Comparison of ENCODE assay signal across 19 cellular contexts in the genomic region with DNA sequence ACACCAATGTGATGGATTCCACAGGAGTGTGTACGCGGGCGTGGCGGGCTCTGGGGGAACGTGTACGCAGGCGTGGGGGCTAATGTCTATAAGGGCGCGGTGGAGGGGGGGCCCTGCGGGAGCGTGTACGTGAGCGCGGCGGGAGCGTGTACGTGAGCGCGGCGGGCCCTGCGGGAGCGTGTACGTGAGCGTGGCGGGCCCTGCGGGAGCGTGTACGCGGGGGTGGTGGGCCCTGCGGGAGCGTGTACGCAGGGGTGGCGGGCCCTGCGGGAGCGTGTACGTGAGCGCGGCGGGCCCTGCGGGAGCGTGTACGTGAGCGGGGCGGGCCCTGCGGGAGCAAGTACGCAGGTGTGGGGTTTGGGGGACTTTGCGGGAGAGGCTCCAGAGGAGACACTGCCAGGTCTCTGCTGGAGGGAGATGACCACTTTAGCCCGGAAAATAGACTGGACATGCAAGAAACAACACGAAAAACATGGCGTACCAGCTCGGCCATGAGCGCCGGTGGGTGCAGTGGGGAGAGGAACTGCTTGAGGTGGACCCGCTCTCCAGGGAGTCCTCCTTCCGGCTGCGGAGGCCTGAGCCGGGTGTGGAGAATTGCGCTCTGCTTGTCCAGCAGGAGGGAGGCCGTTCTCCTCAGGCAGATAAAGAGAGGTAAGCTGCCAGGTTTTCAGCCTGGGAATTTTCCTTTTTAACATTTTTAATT. TPM values are rescaled to one million over a fixed set of nuclear protein-coding genes. Genes with fewer than 3 reads are reported as not detected.
A peak's percentile ranks its signal among the peaks of the same experiment; 100 is the strongest.
DNase-seq lines count a peak whose midpoint lies in the region; ATAC-seq and TF ChIP-seq lines count a peak whose summit lies in the region.
"Had no signal": no experiment of that assay in that cellular context is flagged by ENCODE, and none has a peak within 500 bp of the region (broad histone marks: within the 10 kb centered on the region; RNA-seq: fewer than 3 reads in every experiment).

No MANE protein-coding gene starts in this region.

- H3K4me3 ChIP-seq in H7 (ENCODE audit: insufficient read depth, low read depth, low read length) (no peak overlapping the region), endodermal cell (ENCODE audit: low read length) (no peak overlapping the region), trophoblast cell (ENCODE audit: low read depth, low read length) (no peak overlapping the region)
- H3K4me3 ChIP-seq: GM23338, HAP-1 had no signal

- no peak overlapping the region for H3K4me2 ChIP-seq in trophoblast cell (ENCODE audit: low read length)
- H3K4me2 ChIP-seq: GM23338 had no signal

- H3K23ac ChIP-seq in trophoblast cell (ENCODE audit: low read length): no peak overlapping the region

- peak; percentile 30 for DNase-seq in activated CD8-positive, alpha-beta memory T cell treated with anti-CD3 and anti-CD28 coated beads for 24 hours
- no peak for DNase-seq in activated CD8-positive, alpha-beta memory T cell treated with anti-CD3 and anti-CD28 coated beads, Interleukin-2, amount 10 ng/mL, durations not matched to agents 7 days and 5 days
- DNase-seq in H7: peak; percentile 45
- DNase-seq in endodermal cell: peak; percentile 34
- DNase-seq in trophoblast cell: peak; percentile 70 to 72
- DNase-seq in GM19240 (ENCODE audit: insufficient read length, low spot score): no peak
- no peak for DNase-seq in dedifferentiated amniotic fluid mesenchymal stem cell (ENCODE audit: extremely low spot score)
- DNase-seq in immature natural killer cell: no peak
- DNase-seq: COR-L47, DMS153, DMS79 treated with DMSO at 0.1 percent for 48 hours, EL had no signal

- no peaks in the 10 kb centered on the region for H3K36me3 Mint-ChIP-seq in activated CD8-positive, alpha-beta memory T cell treated with anti-CD3 and anti-CD28 coated beads, Interleukin-2, amount 10 ng/mL, durations not matched to agents 7 days and 5 days
- no peaks in the 10 kb centered on the region for H3K36me3 Mint-ChIP-seq in endodermal cell (ENCODE audit: low read depth)
- H3K36me3 Mint-ChIP-seq in immature natural killer cell: no peaks in the 10 kb centered on the region
- H3K36me3 Mint-ChIP-seq: CD14-positive monocyte; CD8-positive, alpha-beta T cell had no signal

- H2BK12ac ChIP-seq in trophoblast cell (ENCODE audit: low read length): no peak overlapping the region

- H3K36me3 ChIP-seq in H7 (replicated peaks; ENCODE audit: control insufficient read depth, insufficient read depth, low read length): no peaks in the 10 kb centered on the region
- H3K36me3 ChIP-seq in endodermal cell (ENCODE audit: control insufficient read depth, insufficient read depth, low read length): no peaks in the 10 kb centered on the region
- no peaks in the 10 kb centered on the region for H3K36me3 ChIP-seq in trophoblast cell (ENCODE audit: control insufficient read depth in 1 of 2, insufficient read depth in 2 of 2, low read length in 2 of 2)
- H3K36me3 ChIP-seq: HAP-1 had no signal

- H3K27me3 Mint-ChIP-seq in activated CD8-positive, alpha-beta memory T cell treated with anti-CD3 and anti-CD28 coated beads, Interleukin-2, amount 10 ng/mL, durations not matched to agents 7 days and 5 days: no peaks in the 10 kb centered on the region
- H3K27me3 Mint-ChIP-seq in endodermal cell (ENCODE audit: insufficient read depth): peaks cover under 1% of the 10 kb centered on the region
- peaks cover under 1 to 7% (median 3%) of the 10 kb centered on the region in 3 donors for H3K27me3 Mint-ChIP-seq in immature natural killer cell (ENCODE audit: low read depth in 3 of 3)

- H3K4me3 Mint-ChIP-seq in activated CD8-positive, alpha-beta memory T cell treated with anti-CD3 and anti-CD28 coated beads, Interleukin-2, amount 10 ng/mL, durations not matched to agents 7 days and 5 days: no peak overlapping the region
- H3K4me3 Mint-ChIP-seq in endodermal cell: no peak overlapping the region
- no peak overlapping the region for H3K4me3 Mint-ChIP-seq in immature natural killer cell
- H3K4me3 Mint-ChIP-seq: CD14-positive monocyte; CD8-positive, alpha-beta T cell; GM23338 had no signal

- H3K4me1 Mint-ChIP-seq in activated CD8-positive, alpha-beta memory T cell treated with anti-CD3 and anti-CD28 coated beads, Interleukin-2, amount 10 ng/mL, durations not matched to agents 7 days and 5 days: no peaks in the 10 kb centered on the region
- H3K4me1 Mint-ChIP-seq in endodermal cell (no peaks in the 10 kb centered on the region), immature natural killer cell (no peaks in the 10 kb centered on the region)
- H3K4me1 Mint-ChIP-seq: CD14-positive monocyte had no signal

- H4K91ac ChIP-seq in trophoblast cell (ENCODE audit: low read depth, low read length): no peak overlapping the region

- H3K4ac ChIP-seq in trophoblast cell (ENCODE audit: low read depth, low read length): no peak overlapping the region

- H2AFZ ChIP-seq in trophoblast cell (ENCODE audit: insufficient read depth, low read length, poor library complexity): no peak overlapping the region
- H2AFZ ChIP-seq: GM23338 had no signal

- 97% methylated on average over 38 to 59 of the region's 59 CpGs for WGBS in endodermal cell (ENCODE audit: insufficient coverage in 1 of 2, insufficient read length in 1 of 2), 2 experiments
- no CpG with 5 or more reads among the region's 59 CpGs for WGBS in trophoblast cell (ENCODE audit: extremely low coverage, insufficient coverage, insufficient read length)

- H3K27ac ChIP-seq in endodermal cell (ENCODE audit: low read depth, low read length) (no peak overlapping the region), trophoblast cell (ENCODE audit: low read depth, low read length) (no peak overlapping the region)
- H3K27ac ChIP-seq: 22Rv1 had no signal

- ATAC-seq in activated CD8-positive, alpha-beta memory T cell treated with anti-CD3 and anti-CD28 coated beads, Interleukin-2, amount 10 ng/mL, durations not matched to agents 7 days and 5 days: no peak
- ATAC-seq: CD8-positive, alpha-beta T cell; GM23338 had no signal

- no peak overlapping the region for H3K27ac Mint-ChIP-seq in activated CD8-positive, alpha-beta memory T cell treated with anti-CD3 and anti-CD28 coated beads, Interleukin-2, amount 10 ng/mL, durations not matched to agents 7 days and 5 days
- H3K27ac Mint-ChIP-seq in endodermal cell (no peak overlapping the region), immature natural killer cell (no peak overlapping the region)
- H3K27ac Mint-ChIP-seq: CD14-positive monocyte; CD8-positive, alpha-beta T cell; GM23338 had no signal

- H3K9me3 ChIP-seq in endodermal cell (ENCODE audit: control insufficient read depth, low read length): no peaks in the 10 kb centered on the region
- peaks cover 2% of the 10 kb centered on the region for H3K9me3 ChIP-seq in trophoblast cell (ENCODE audit: insufficient read depth, low read depth, low read length)
- H3K9me3 ChIP-seq: HAP-1 had no signal

- H4K12ac ChIP-seq in trophoblast cell (ENCODE audit: low read depth, low read length): no peak overlapping the region

- H2AK5ac ChIP-seq in trophoblast cell (ENCODE audit: low read length): no peak overlapping the region

- no peaks in the 10 kb centered on the region for H3K79me2 ChIP-seq in trophoblast cell (ENCODE audit: control insufficient read depth, insufficient read depth, low read length, poor library complexity)

- H3K4me1 ChIP-seq in endodermal cell (ENCODE audit: control insufficient read depth, insufficient read depth, low read length) (no peaks in the 10 kb centered on the region), trophoblast cell (ENCODE audit: control insufficient read depth in 1 of 2, insufficient read depth in 2 of 2, low read length in 2 of 2) (no peaks in the 10 kb centered on the region)
- H3K4me1 ChIP-seq: HAP-1 had no signal

- H3K79me1 ChIP-seq in trophoblast cell (ENCODE audit: low read length): no peaks in the 10 kb centered on the region

- no peak for TF ChIP-seq CTCF in endodermal cell (conservative IDR thresholded peaks at IDR 0.05)

- H3K18ac ChIP-seq in trophoblast cell (ENCODE audit: low read length): no peak overlapping the region

- H3K9ac ChIP-seq in endodermal cell (ENCODE audit: extremely low read depth, low read length, poor library complexity, severe bottlenecking) (no peak overlapping the region), trophoblast cell (ENCODE audit: low read length) (no peak overlapping the region)

- no peaks in the 10 kb centered on the region for H3K27me3 ChIP-seq in H7 (ENCODE audit: control insufficient read depth, insufficient read depth, low read length)
- no peaks in the 10 kb centered on the region for H3K27me3 ChIP-seq in endodermal cell (ENCODE audit: control insufficient read depth, insufficient read depth, low read length, poor library complexity, severe bottlenecking)
- no peaks in the 10 kb centered on the region for H3K27me3 ChIP-seq in trophoblast cell (ENCODE audit: insufficient read depth, low read length)

- H3K9me3 Mint-ChIP-seq in activated CD8-positive, alpha-beta memory T cell treated with anti-CD3 and anti-CD28 coated beads, Interleukin-2, amount 10 ng/mL, durations not matched to agents 7 days and 5 days (ENCODE audit: low read depth): no peaks in the 10 kb centered on the region
- H3K9me3 Mint-ChIP-seq in endodermal cell (no peaks in the 10 kb centered on the region), immature natural killer cell (no peaks in the 10 kb centered on the region)
- H3K9me3 Mint-ChIP-seq: CD8-positive, alpha-beta T cell; GM23338 had no signal

- CTCF ChIA-PET in activated CD8-positive, alpha-beta memory T cell treated with anti-CD3 and anti-CD28 coated beads, Interleukin-2, amount 10 ng/mL, durations not matched to agents 7 days and 5 days (lab: Charles Lee): no interaction called here

- H2BK120ac ChIP-seq in trophoblast cell (ENCODE audit: insufficient read depth, low read length, poor library complexity): no peak overlapping the region

- no peak overlapping the region for H3K14ac ChIP-seq in trophoblast cell (ENCODE audit: low read length)

- H4K8ac ChIP-seq in trophoblast cell (ENCODE audit: low read depth, low read length): no peak overlapping the region

- no peak overlapping the region for H2BK5ac ChIP-seq in trophoblast cell (ENCODE audit: low read depth, low read length, poor library complexity)

RNA-seq across cellular contexts. Expression of gene SMOC2, which starts 27.8 kb away (rescaled TPM):
- not detected for total RNA-seq in activated CD8-positive, alpha-beta memory T cell treated with anti-CD3 and anti-CD28 coated beads, Interleukin-2, amount 10 ng/mL, durations not matched to agents 7 days and 5 days
- 0.18 and 0.45 TPM in 2 replicates for total RNA-seq in H7 (2014; rRNA removed; shearing (Covaris generic))
- total RNA-seq in endodermal cell: under 1 TPM in 1 of 2 donors, not detected in 1; 0.20 TPM
- polyA plus RNA-seq in endodermal cell (2013, experiment 1 of 2): 1.7 TPM
- polyA plus RNA-seq in endodermal cell (2013, experiment 2 of 2): 0.91 TPM
- polyA plus RNA-seq in trophoblast cell (2013): 5.8 and 6.1 TPM in 2 replicates
- not detected for polyA plus RNA-seq in immature natural killer cell
- total RNA-seq: CD8-positive, alpha-beta T cell; HT1080 had no signal
- polyA plus RNA-seq: BJ, CD14-positive monocyte had no signal

Comparison
In these comparisons a context has a peak if more than half of its experiments do, and no peak if none do; other contexts are left out.
1. DNase-seq: peak in activated CD8-positive, alpha-beta memory T cell treated with anti-CD3 and anti-CD28 coated beads for 24 hours (single experiment), H7 (single experiment), endodermal cell (single experiment) and trophoblast cell (2 of 2); none in activated CD8-positive, alpha-beta memory T cell treated with anti-CD3 and anti-CD28 coated beads, Interleukin-2, amount 10 ng/mL, durations not matched to agents 7 days and 5 days (single experiment), GM19240 (single experiment), dedifferentiated amniotic fluid mesenchymal stem cell (single experiment) and immature natural killer cell (0 of 3).